34 cellular contexts compared by ENCODE assay signal in the genomic region with DNA sequence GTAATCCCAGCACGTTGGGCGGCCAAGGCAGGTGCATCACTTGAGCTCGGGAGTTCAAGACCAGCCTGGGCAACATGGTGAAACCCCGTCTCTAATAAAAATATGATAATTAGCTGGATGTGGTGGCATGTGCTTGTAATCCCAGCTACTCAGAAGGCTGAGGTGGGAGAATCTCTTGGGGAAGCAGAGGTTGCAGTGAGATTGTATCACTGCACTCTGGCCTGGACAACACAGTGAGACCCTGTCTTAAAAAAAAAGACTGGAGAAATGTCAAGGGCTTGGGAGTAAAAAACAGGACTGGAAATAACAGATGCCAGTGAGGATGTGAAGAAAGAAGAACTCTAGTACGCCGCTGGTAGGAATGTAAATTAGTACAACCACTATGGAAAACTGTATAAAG.
"Had no signal": no experiment of that assay in that cellular context is flagged by ENCODE, and none has a peak within 500 bp of the region (broad histone marks: within the 10 kb centered on the region; RNA-seq: fewer than 3 reads in every experiment).

No MANE protein-coding gene starts in this region.

- H3K4me1 ChIP-seq: adrenal gland, ascending aorta, body of pancreas, breast epithelium had no signal

- H3K36me3 ChIP-seq: adrenal gland, ascending aorta, brain microvascular endothelial cell, breast epithelium, cardiac muscle cell had no signal

- H3K27ac ChIP-seq: adrenal gland, ascending aorta, body of pancreas, brain microvascular endothelial cell, breast epithelium, cardiac muscle cell had no signal

- H3K27me3 ChIP-seq: adrenal gland, ascending aorta, body of pancreas, brain microvascular endothelial cell, breast epithelium, cardiac muscle cell had no signal

- FAIRE-seq: astrocyte, bronchial epithelial cell had no signal

- H3K9me3 ChIP-seq: adrenal gland, ascending aorta, body of pancreas had no signal

- ATAC-seq: activated naive CD4-positive, alpha-beta T cell treated with anti-CD3 and anti-CD28 coated beads, Interleukin-2, amount 50 U/mL, for 72 hours; activated naive CD8-positive, alpha-beta T cell treated with anti-CD3 and anti-CD28 coated beads, Interleukin-2, amount 50 U/mL, for 24 hours; activated T-cell treated with anti-CD3 and anti-CD28 coated beads, Interleukin-2, amount 50 U/mL, for 4 hours; activated T-cell treated with anti-CD3 and anti-CD28 coated beads, Interleukin-2, amount 50 U/mL, for 72 hours; activated T-helper 17 cell treated with anti-CD3 and anti-CD28 coated beads, Interleukin-2, amount 50 U/mL, for 72 hours; body of pancreas had no signal

- H3K4me3 ChIP-seq: adrenal gland, ascending aorta, body of pancreas, breast epithelium, cardiac muscle cell had no signal

- DNase-seq: activated effector memory CD4-positive, alpha-beta T cell treated with anti-CD3 and anti-CD28 coated beads, Interleukin-2, amount 50 U/mL, for 16 hours; activated effector memory CD4-positive, alpha-beta T cell treated with Interleukin-2 at 50 U/mL for 16 hours; activated gamma-delta T cell; activated gamma-delta T cell treated with Interleukin-2 at 50 U/mL for 16 hours; activated naive CD4-positive, alpha-beta T cell; activated naive CD4-positive, alpha-beta T cell treated with anti-CD3 and anti-CD28 coated beads for 36 hours; activated naive CD4-positive, alpha-beta T cell treated with anti-CD3 and anti-CD28 coated beads, Interleukin-2, amount 10 ng/mL, durations not matched to agents 7 days and 5 days; activated naive CD4-positive, alpha-beta T cell treated with anti-CD3 and anti-CD28 coated beads, Interleukin-2, amount 50 U/mL, for 16 hours; activated naive CD4-positive, alpha-beta T cell treated with Interleukin-2 at 50 U/mL for 16 hours; activated naive CD8-positive, alpha-beta T cell treated with anti-CD3 and anti-CD28 coated beads for 36 hours; activated naive CD8-positive, alpha-beta T cell treated with anti-CD3 and anti-CD28 coated beads, Interleukin-2, amount 10 ng/mL, durations not matched to agents 7 days and 5 days; activated naive CD8-positive, alpha-beta T cell treated with anti-CD3 and anti-CD28 coated beads, Interleukin-2, amount 50 U/mL, for 24 hours; activated T-cell treated with anti-CD3 and anti-CD28 coated beads, Interleukin-2, amount 50 U/mL, for 1 hour; activated T-cell treated with anti-CD3 and anti-CD28 coated beads, Interleukin-2, amount 50 U/mL, for 24 hours; activated T-cell treated with anti-CD3 and anti-CD28 coated beads, Interleukin-2, amount 50 U/mL, for 4 hours; activated T-cell treated with anti-CD3 and anti-CD28 coated beads, Interleukin-2, amount 50 U/mL, for 48 hours; activated T-cell treated with anti-CD3 and anti-CD28 coated beads, Interleukin-2, amount 50 U/mL, for 72 hours; adrenal gland; amniotic stem cell; amygdala; anterior cingulate cortex; aorta; body of pancreas; brain microvascular endothelial cell; caudate nucleus; central memory CD4-positive, alpha-beta T cell; cerebellar nuclear complex had no signal
